19 cellular contexts compared by ENCODE assay signal in genomic region chr18:58536187-58536516, GRCh38.
DNase-seq lines count a peak whose midpoint lies in the region; ATAC-seq and TF ChIP-seq lines count a peak whose summit lies in the region.
"Had no signal": no experiment of that assay in that cellular context is flagged by ENCODE, and none has a peak within 500 bp of the region (broad histone marks: within the 10 kb centered on the region; RNA-seq: fewer than 3 reads in every experiment).

No MANE protein-coding gene starts in this region.

- intact Hi-C loops in activated B cell treated with CpG ODN at 0.5 μM for 24 hours (cut with micrococcal nuclease) (loop anchor here (1.0 kb wide), 1 partner anchor 135 kb away; the partner anchor contains the start of gene MALT1), ovary (cut with DNase I) (loop anchor here in 1 of 4 donors (10.0 kb wide), 1 partner anchor 59 kb away; no protein-coding TSS in a partner anchor)
- intact Hi-C loops in activated CD8-positive, alpha-beta T cell treated with anti-CD3 and anti-CD28 coated beads for 36 hours (cut with micrococcal nuclease) = no loop called here

- TF ChIP-seq CTCF in activated B cell treated with CpG ODN at 0.5 μM for 24 hours (IDR thresholded peaks at IDR 0.05) (no peak), neural progenitor cell (IDR thresholded peaks at IDR 0.05) (no peak), ovary (IDR thresholded peaks at IDR 0.05) (no peak)
- TF ChIP-seq CTCF in activated CD8-positive, alpha-beta T cell treated with anti-CD3 and anti-CD28 coated beads for 36 hours (IDR thresholded peaks at IDR 0.05) = no peak

- no peaks in the 10 kb centered on the region for H3K79me2 ChIP-seq in neural progenitor cell (ENCODE audit: low read depth)

- POLR2A ChIA-PET in activated B cell treated with CpG ODN at 0.5 μM for 24 hours (lab: Charles Lee) = interaction anchor here (0.7 to 10.8 kb wide), 8 partner anchors 9 to 179 kb away, joined by 3 to 93 read pairs (median 5); partner anchors contain the start of gene MALT1
- POLR2A ChIA-PET in activated CD8-positive, alpha-beta T cell treated with anti-CD3 and anti-CD28 coated beads for 36 hours (lab: Charles Lee) = no interaction called here

- H3K27me3 ChIP-seq in neural progenitor cell (no peaks in the 10 kb centered on the region), ovary (no peaks in the 10 kb centered on the region)
- H3K27me3 ChIP-seq: adrenal gland, thyroid gland had no signal

- H3K27ac Mint-ChIP-seq in activated B cell treated with CpG ODN at 0.5 μM for 24 hours = peak overlapping the region; percentile 81
- no peak overlapping the region for H3K27ac Mint-ChIP-seq in neural progenitor cell
- H3K27ac Mint-ChIP-seq in activated CD8-positive, alpha-beta T cell treated with anti-CD3 and anti-CD28 coated beads for 36 hours = no peak overlapping the region

- H3K9me3 ChIP-seq in neural progenitor cell (ENCODE audit: low read depth) = no peaks in the 10 kb centered on the region
- H3K9me3 ChIP-seq in ovary = no peaks in the 10 kb centered on the region
- H3K9me3 ChIP-seq: adrenal gland, prostate gland, thyroid gland had no signal

- H3K4me2 ChIP-seq in neural progenitor cell = no peak overlapping the region

- DNase-seq in activated B cell treated with CpG ODN at 0.5 μM for 24 hours (no peak), neural progenitor cell (ENCODE audit: low spot score) (no peak), ovary (no peak), NCI-H2171 treated with DMSO at 0.1 percent for 48 hours (lab: John Stamatoyannopoulos, UW) (no peak)
- no peak for DNase-seq in activated CD8-positive, alpha-beta T cell treated with anti-CD3 and anti-CD28 coated beads for 36 hours
- DNase-seq: activated CD4-positive, alpha-beta T cell treated with anti-CD3 and anti-CD28 coated beads, Interleukin-2, amount 50 U/mL, for 4 hours; activated T-cell treated with anti-CD3 and anti-CD28 coated beads, Interleukin-2, amount 50 U/mL, for 4 hours; effector CD8-positive, alpha-beta T cell; head of caudate nucleus; NCI-H345; small intestine; stimulated activated CD4-positive, alpha-beta T cell treated with anti-CD3 and anti-CD28 coated beads, Interleukin-4, amount 100 ng/mL, for 4 hours; SW 1271; thyroid gland had no signal

- CTCF ChIA-PET in activated B cell treated with CpG ODN at 0.5 μM for 24 hours (lab: Charles Lee) = interaction anchor here (0.8 to 15.2 kb wide), 4 partner anchors 123 to 234 kb away, joined by 3 to 295 read pairs (median 7); no protein-coding TSS in a partner anchor
- CTCF ChIA-PET in activated CD8-positive, alpha-beta T cell treated with anti-CD3 and anti-CD28 coated beads for 36 hours (lab: Charles Lee) = interaction anchor here (10.5 kb wide), 1 partner anchor 228 kb away, joined by 88 read pairs; no protein-coding TSS in a partner anchor

- H3F3A ChIP-seq in neural progenitor cell (ENCODE audit: low read depth) = no peaks in the 10 kb centered on the region

- ATAC-seq in GM19438 (IDR thresholded peaks at IDR 0.05; ENCODE audit: low read depth, unreplicated experiment) (peak; percentile 13), activated B cell treated with CpG ODN at 0.5 μM for 24 hours (ENCODE audit: low read depth) (peak; percentile 12)
- ATAC-seq in activated CD8-positive, alpha-beta T cell treated with anti-CD3 and anti-CD28 coated beads for 36 hours = no peak

- peak overlapping the region; percentile 65 for H3K4me3 ChIP-seq in GM08714 (ENCODE audit: low read length)
- H3K4me3 ChIP-seq in neural progenitor cell = no peak overlapping the region
- no peak overlapping the region for H3K4me3 ChIP-seq in ovary
- H3K4me3 ChIP-seq: adrenal gland, prostate gland, thyroid gland had no signal

- H3K36me3 ChIP-seq in neural progenitor cell (no peaks in the 10 kb centered on the region), ovary (no peaks in the 10 kb centered on the region)
- H3K36me3 ChIP-seq: adrenal gland, prostate gland, thyroid gland had no signal

- H3K9me3 Mint-ChIP-seq in activated B cell treated with CpG ODN at 0.5 μM for 24 hours (no peaks in the 10 kb centered on the region), neural progenitor cell (no peaks in the 10 kb centered on the region)
- no peaks in the 10 kb centered on the region for H3K9me3 Mint-ChIP-seq in activated CD8-positive, alpha-beta T cell treated with anti-CD3 and anti-CD28 coated beads for 36 hours
- H3K9me3 Mint-ChIP-seq: activated T-cell treated with anti-CD3 and anti-CD28 coated beads, Interleukin-2, amount 50 U/mL, for 4 hours had no signal

- no peak for TF ChIP-seq POLR2A in ovary (IDR thresholded peaks at IDR 0.05)

- H3K36me3 Mint-ChIP-seq in activated B cell treated with CpG ODN at 0.5 μM for 24 hours (ENCODE audit: low read depth) (no peaks in the 10 kb centered on the region), neural progenitor cell (no peaks in the 10 kb centered on the region)
- no peaks in the 10 kb centered on the region for H3K36me3 Mint-ChIP-seq in activated CD8-positive, alpha-beta T cell treated with anti-CD3 and anti-CD28 coated beads for 36 hours (ENCODE audit: low read depth)

- no peak overlapping the region for H3K9ac ChIP-seq in neural progenitor cell

- no peak overlapping the region for H3K27ac ChIP-seq in neural progenitor cell
- H3K27ac ChIP-seq in ovary = no peak overlapping the region
- H3K27ac ChIP-seq: adrenal gland, prostate gland, RWPE1, thyroid gland had no signal

- no peaks in the 10 kb centered on the region for H3K27me3 Mint-ChIP-seq in activated B cell treated with CpG ODN at 0.5 μM for 24 hours
- H3K27me3 Mint-ChIP-seq in neural progenitor cell (ENCODE audit: insufficient read depth, low read depth) = no peaks in the 10 kb centered on the region
- H3K27me3 Mint-ChIP-seq in activated CD8-positive, alpha-beta T cell treated with anti-CD3 and anti-CD28 coated beads for 36 hours = peaks cover 8% of the 10 kb centered on the region

- H3K4me1 ChIP-seq in neural progenitor cell (no peaks in the 10 kb centered on the region), ovary (ENCODE audit: insufficient read depth) (no peaks in the 10 kb centered on the region)
- H3K4me1 ChIP-seq: adrenal gland, prostate gland had no signal

- no peaks in the 10 kb centered on the region for H4K20me1 ChIP-seq in neural progenitor cell (ENCODE audit: low read depth)

- WGBS in ovary, 3 donors = 79 to 82% (median 81%) methylated on average over 5 of the region's 5 CpGs

- TF ChIP-seq EP300 in ovary (IDR thresholded peaks at IDR 0.05) = no peak

- H3K4me3 Mint-ChIP-seq in activated B cell treated with CpG ODN at 0.5 μM for 24 hours = peak overlapping the region; percentile 63
- no peak overlapping the region for H3K4me3 Mint-ChIP-seq in neural progenitor cell
- no peak overlapping the region for H3K4me3 Mint-ChIP-seq in activated CD8-positive, alpha-beta T cell treated with anti-CD3 and anti-CD28 coated beads for 36 hours
- H3K4me3 Mint-ChIP-seq: activated T-cell treated with anti-CD3 and anti-CD28 coated beads, Interleukin-2, amount 50 U/mL, for 4 hours had no signal

- H3K4me1 Mint-ChIP-seq in activated B cell treated with CpG ODN at 0.5 μM for 24 hours (peaks cover 71% of the 10 kb centered on the region), neural progenitor cell (peaks cover 43% of the 10 kb centered on the region)
- H3K4me1 Mint-ChIP-seq in activated CD8-positive, alpha-beta T cell treated with anti-CD3 and anti-CD28 coated beads for 36 hours (ENCODE audit: low read depth) = peaks cover 41% of the 10 kb centered on the region

- peak overlapping the region; percentile 40 for H2AFZ ChIP-seq in neural progenitor cell (replicated peaks)
